19 cellular contexts compared by ENCODE assay signal in the genomic region with DNA sequence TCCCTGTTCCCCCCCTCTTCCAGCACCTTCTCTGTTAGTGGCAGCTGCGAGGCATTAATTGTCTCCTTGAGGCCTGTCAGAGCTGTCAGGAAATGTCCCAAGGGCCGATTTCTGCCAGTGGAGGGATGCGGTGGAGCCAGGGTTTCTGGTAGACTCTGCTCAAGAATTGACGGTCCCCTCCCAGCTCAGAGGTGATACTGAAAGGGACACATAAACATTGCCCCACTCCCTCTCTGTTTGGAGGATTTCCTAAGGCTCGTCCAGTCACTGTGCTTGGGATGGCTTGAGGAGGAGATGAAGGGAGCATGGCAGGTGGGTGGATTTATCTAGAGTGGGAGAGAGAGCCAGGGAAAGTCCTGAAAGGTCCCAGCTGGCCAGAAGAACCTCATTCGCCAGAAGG.
"Had no signal": no experiment of that assay in that cellular context is flagged by ENCODE, and none has a peak within 500 bp of the region (broad histone marks: within the 10 kb centered on the region; RNA-seq: fewer than 3 reads in every experiment).

No MANE protein-coding gene starts in this region.

- H3K9me3 Mint-ChIP-seq: activated CD4-positive, alpha-beta memory T cell treated with anti-CD3 and anti-CD28 coated beads, Interleukin-2, amount 10 ng/mL, durations not matched to agents 7 days and 5 days; activated CD4-positive, alpha-beta T cell treated with anti-CD3 and anti-CD28 coated beads, Interleukin-2, amount 10 ng/mL, durations not matched to agents 24 days and 14 days had no signal

- H3K27ac ChIP-seq: brain microvascular endothelial cell, dorsolateral prefrontal cortex, epithelial cell of prostate had no signal

- H3K4me1 Mint-ChIP-seq: activated CD4-positive, alpha-beta memory T cell treated with anti-CD3 and anti-CD28 coated beads, Interleukin-2, amount 10 ng/mL, durations not matched to agents 7 days and 5 days; activated CD4-positive, alpha-beta T cell treated with anti-CD3 and anti-CD28 coated beads, Interleukin-2, amount 10 ng/mL, durations not matched to agents 24 days and 14 days; activated CD8-positive, alpha-beta memory T cell treated with anti-CD3 and anti-CD28 coated beads, Interleukin-2, amount 10 ng/mL, durations not matched to agents 7 days and 5 days; naive thymus-derived CD4-positive, alpha-beta T cell; T-helper 17 cell had no signal

- DNase-seq: activated CD4-positive, alpha-beta memory T cell treated with anti-CD3 and anti-CD28 coated beads, Interleukin-2, amount 10 ng/mL, durations not matched to agents 7 days and 5 days; activated CD4-positive, alpha-beta T cell treated with anti-CD3 and anti-CD28 coated beads, Interleukin-2, amount 10 ng/mL, durations not matched to agents 24 days and 14 days; activated CD8-positive, alpha-beta memory T cell treated with anti-CD3 and anti-CD28 coated beads, Interleukin-2, amount 10 ng/mL, durations not matched to agents 7 days and 5 days; activated gamma-delta T cell; activated naive CD4-positive, alpha-beta T cell treated with anti-CD3 and anti-CD28 coated beads, Interleukin-2, amount 50 U/mL, for 16 hours; activated T-cell treated with anti-CD3 and anti-CD28 coated beads for 4 hours; aorta; brain microvascular endothelial cell; central memory CD4-positive, alpha-beta T cell; dorsolateral prefrontal cortex; naive thymus-derived CD4-positive, alpha-beta T cell; retina; stimulated activated CD4-positive, alpha-beta T cell treated with anti-CD3 and anti-CD28 coated beads, Interleukin-4, amount 100 ng/mL, for 24 hours; stimulated activated naive CD8-positive, alpha-beta T cell treated with anti-CD3 and anti-CD28 coated beads, Interleukin-15, Interleukin-2, amounts not matched to agents 100 U/mL and 50 U/mL, for 24 hours; SW 1271; T-helper 17 cell had no signal

- H3K27ac Mint-ChIP-seq: activated CD4-positive, alpha-beta memory T cell treated with anti-CD3 and anti-CD28 coated beads, Interleukin-2, amount 10 ng/mL, durations not matched to agents 7 days and 5 days; activated CD4-positive, alpha-beta T cell treated with anti-CD3 and anti-CD28 coated beads, Interleukin-2, amount 10 ng/mL, durations not matched to agents 24 days and 14 days; activated CD8-positive, alpha-beta memory T cell treated with anti-CD3 and anti-CD28 coated beads, Interleukin-2, amount 10 ng/mL, durations not matched to agents 7 days and 5 days; progenitor cell of endocrine pancreas; T-helper 17 cell had no signal

- H3K4me3 Mint-ChIP-seq: activated CD4-positive, alpha-beta memory T cell treated with anti-CD3 and anti-CD28 coated beads, Interleukin-2, amount 10 ng/mL, durations not matched to agents 7 days and 5 days; activated CD4-positive, alpha-beta T cell treated with anti-CD3 and anti-CD28 coated beads, Interleukin-2, amount 10 ng/mL, durations not matched to agents 24 days and 14 days; activated CD8-positive, alpha-beta memory T cell treated with anti-CD3 and anti-CD28 coated beads, Interleukin-2, amount 10 ng/mL, durations not matched to agents 7 days and 5 days; naive thymus-derived CD4-positive, alpha-beta T cell; T-helper 17 cell had no signal

- H3K27me3 ChIP-seq: brain microvascular endothelial cell had no signal

- H3K36me3 Mint-ChIP-seq: activated CD8-positive, alpha-beta memory T cell treated with anti-CD3 and anti-CD28 coated beads, Interleukin-2, amount 10 ng/mL, durations not matched to agents 7 days and 5 days had no signal

- H3K4me3 ChIP-seq: dorsolateral prefrontal cortex, lung had no signal

- H3K36me3 ChIP-seq: brain microvascular endothelial cell had no signal
